24 cellular contexts compared by ENCODE assay signal in the genomic region with DNA sequence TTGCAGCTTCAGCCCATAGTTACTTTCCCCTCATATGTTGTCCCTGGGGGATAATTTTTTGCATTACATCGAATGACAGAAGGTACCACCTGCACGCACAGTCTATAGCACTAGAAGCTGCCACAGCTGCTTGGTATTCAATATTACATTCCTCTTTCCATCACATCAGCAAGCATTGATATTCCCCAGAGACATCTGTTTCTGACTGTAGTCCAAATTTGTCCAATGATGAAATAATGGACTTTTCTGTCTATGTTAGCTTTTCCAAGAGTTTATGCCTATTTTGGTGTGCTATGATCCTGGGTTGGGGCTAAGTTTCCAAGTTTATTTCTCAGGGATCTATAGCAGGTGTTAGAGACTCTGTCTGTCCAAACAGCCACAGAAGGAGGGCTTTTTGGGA.
DNase-seq lines count a peak whose midpoint lies in the region; ATAC-seq and TF ChIP-seq lines count a peak whose summit lies in the region.
"Had no signal": no experiment of that assay in that cellular context is flagged by ENCODE, and none has a peak within 500 bp of the region (broad histone marks: within the 10 kb centered on the region; RNA-seq: fewer than 3 reads in every experiment).

No MANE protein-coding gene starts in this region.

- H3K4me2 ChIP-seq in GM23248 (ENCODE audit: unreplicated experiment): no peak overlapping the region

- H3K9me3 ChIP-seq in GM23248 (ENCODE audit: low read depth): no peaks in the 10 kb centered on the region
- no peaks in the 10 kb centered on the region for H3K9me3 ChIP-seq in esophagus squamous epithelium
- H3K9me3 ChIP-seq in HAP-1: no peaks in the 10 kb centered on the region
- H3K9me3 ChIP-seq in CD8-positive, alpha-beta memory T cell (ENCODE audit: low read length): no peaks in the 10 kb centered on the region
- H3K9me3 ChIP-seq: adrenal gland, heart left ventricle, neutrophil, Peyer's patch, SJSA1 had no signal

- H3K4me3 ChIP-seq in GM23248 (no peak overlapping the region), esophagus squamous epithelium (no peak overlapping the region), rectal smooth muscle tissue (ENCODE audit: low read length) (no peak overlapping the region), HAP-1 (no peak overlapping the region)
- no peak overlapping the region for H3K4me3 ChIP-seq in CD8-positive, alpha-beta memory T cell (ENCODE audit: low read length)
- H3K4me3 ChIP-seq: adrenal gland, heart left ventricle, Peyer's patch, SJSA1 had no signal

- no peak for TF ChIP-seq CTCF in esophagus squamous epithelium (IDR thresholded peaks at IDR 0.05)

- H3K36me3 Mint-ChIP-seq in CD8-positive, alpha-beta memory T cell: no peaks in the 10 kb centered on the region
- H3K36me3 Mint-ChIP-seq: brain; stimulated activated naive B cell treated with anti-CD40 and anti-IgM and Interleukin-4, amounts not matched to agents 10 μg/mL and 1 μg/mL and 100 μg/mL, for 72 hours had no signal

- H3K9me2 ChIP-seq in GM23248 (ENCODE audit: insufficient read depth): no peaks in the 10 kb centered on the region

- H3K27me3 Mint-ChIP-seq in CD8-positive, alpha-beta memory T cell: peaks cover 0 to 3% of the 10 kb centered on the region in 2 donors
- H3K27me3 Mint-ChIP-seq: brain; stimulated activated naive B cell treated with anti-CD40 and anti-IgM and Interleukin-4, amounts not matched to agents 10 μg/mL and 1 μg/mL and 100 μg/mL, for 72 hours had no signal

- H3K27me3 ChIP-seq in GM23248 (replicated peaks; ENCODE audit: insufficient read depth): no peaks in the 10 kb centered on the region
- H3K27me3 ChIP-seq in esophagus squamous epithelium: no peaks in the 10 kb centered on the region
- no peaks in the 10 kb centered on the region for H3K27me3 ChIP-seq in rectal smooth muscle tissue (ENCODE audit: control insufficient read depth, insufficient read depth, low read length)
- no peaks in the 10 kb centered on the region for H3K27me3 ChIP-seq in HAP-1 (ENCODE audit: low read depth)
- no peaks in the 10 kb centered on the region for H3K27me3 ChIP-seq in CD8-positive, alpha-beta memory T cell (ENCODE audit: insufficient read depth, low read length, poor library complexity, severe bottlenecking)
- H3K27me3 ChIP-seq: adrenal gland, neutrophil, Peyer's patch, SJSA1 had no signal

- H3K79me2 ChIP-seq in GM23248 (ENCODE audit: insufficient read depth): no peaks in the 10 kb centered on the region

- no peaks in the 10 kb centered on the region for H3K36me3 ChIP-seq in GM23248 (ENCODE audit: low read depth)
- H3K36me3 ChIP-seq in esophagus squamous epithelium: no peaks in the 10 kb centered on the region
- no peaks in the 10 kb centered on the region for H3K36me3 ChIP-seq in rectal smooth muscle tissue (ENCODE audit: control insufficient read depth, insufficient read depth, low read length)
- no peaks in the 10 kb centered on the region for H3K36me3 ChIP-seq in HAP-1 (replicated peaks)
- no peaks in the 10 kb centered on the region for H3K36me3 ChIP-seq in CD8-positive, alpha-beta memory T cell (ENCODE audit: insufficient read depth, low read length)
- H3K36me3 ChIP-seq: adrenal gland, heart left ventricle, neutrophil, Peyer's patch, SJSA1 had no signal

- H3K27ac Mint-ChIP-seq in CD8-positive, alpha-beta memory T cell: no peak overlapping the region
- H3K27ac Mint-ChIP-seq: stimulated activated naive B cell treated with anti-CD40 and anti-IgM and Interleukin-4, amounts not matched to agents 10 μg/mL and 1 μg/mL and 100 μg/mL, for 72 hours had no signal

- DNase-seq in GM23248: peak; percentile 46
- peak; percentile 94 for DNase-seq in NCI-H2171 (lab: John Stamatoyannopoulos, UW)
- DNase-seq in esophagus squamous epithelium (lab: John Stamatoyannopoulos, UW): no peak
- DNase-seq in HAP-1 (ENCODE audit: low spot score in 2 of 2): no peak
- no peak for DNase-seq in CD8-positive, alpha-beta memory T cell
- DNase-seq: activated CD4-positive, CD25-positive, alpha-beta regulatory T cell treated with anti-CD3 and anti-CD28 coated beads, Interleukin-2, amount 50 U/mL, for 72 hours; adrenal gland; C1 segment of cervical spinal cord; Calu3; cortex of kidney; H7; heart left ventricle; Kasumi-1; NCI-H1048; NCI-H2029 treated with DMSO at 0.1 percent for 48 hours; Peyer's patch; stimulated activated CD4-positive, alpha-beta T cell treated with anti-CD3 and anti-CD28 coated beads, Interleukin-4, amount 100 ng/mL, for 24 hours; stimulated activated naive B cell treated with anti-CD40 and anti-IgM and Interleukin-4, amounts not matched to agents 10 μg/mL and 1 μg/mL and 100 μg/mL, for 72 hours; T-helper 1 cell had no signal

- H3K4me3 Mint-ChIP-seq in CD8-positive, alpha-beta memory T cell: no peak overlapping the region
- H3K4me3 Mint-ChIP-seq: brain; stimulated activated naive B cell treated with anti-CD40 and anti-IgM and Interleukin-4, amounts not matched to agents 10 μg/mL and 1 μg/mL and 100 μg/mL, for 72 hours had no signal

- WGBS in GM23248 (ENCODE audit: low coverage in 1 of 2, low lambda C conversion rate in 2 of 2, missing lambda C conversion rate in 2 of 2), 2 experiments: 72 to 74% methylated on average over 2 of the region's 2 CpGs
- 56 to 83% methylated on average over 2 of the region's 2 CpGs for WGBS in esophagus squamous epithelium, 2 donors

- H3K27ac ChIP-seq in GM23248 (no peak overlapping the region), esophagus squamous epithelium (peak overlapping the region in 3 of 4 donors; percentile 30 to 57 (median 45)), rectal smooth muscle tissue (ENCODE audit: low read depth, low read length) (peak overlapping the region; percentile 21)
- no peak overlapping the region for H3K27ac ChIP-seq in CD8-positive, alpha-beta memory T cell (ENCODE audit: low read depth, low read length)
- H3K27ac ChIP-seq: neutrophil, SJSA1 had no signal

- H3K9me3 Mint-ChIP-seq in CD8-positive, alpha-beta memory T cell: peaks cover 0 to 7% (median 0%) of the 10 kb centered on the region in 5 donors
- H3K9me3 Mint-ChIP-seq: brain; stimulated activated naive B cell treated with anti-CD40 and anti-IgM and Interleukin-4, amounts not matched to agents 10 μg/mL and 1 μg/mL and 100 μg/mL, for 72 hours had no signal

- no peaks in the 10 kb centered on the region for H4K20me1 ChIP-seq in GM23248 (ENCODE audit: insufficient read depth)

- TF ChIP-seq POLR2A in esophagus squamous epithelium (IDR thresholded peaks at IDR 0.05): no peak

- no peak overlapping the region for H2AFZ ChIP-seq in GM23248

- CTCF ChIA-PET in CD8-positive, alpha-beta memory T cell (lab: Charles Lee): no interaction called here

- intact Hi-C loops in esophagus squamous epithelium (cut with DNase I): no loop called here

- in situ Hi-C loops in GM23248 (cut with MboI) (no loop called here), HAP-1 (cut with MboI; ENCODE audit: low sequenced_read_pairs) (no loop called here)

- no peaks in the 10 kb centered on the region for H3K4me1 Mint-ChIP-seq in CD8-positive, alpha-beta memory T cell
- H3K4me1 Mint-ChIP-seq: stimulated activated naive B cell treated with anti-CD40 and anti-IgM and Interleukin-4, amounts not matched to agents 10 μg/mL and 1 μg/mL and 100 μg/mL, for 72 hours had no signal

- H3K9ac ChIP-seq in GM23248 (no peak overlapping the region), rectal smooth muscle tissue (ENCODE audit: low read length) (no peak overlapping the region)

- H3K4me1 ChIP-seq in GM23248 (ENCODE audit: insufficient read depth): peaks cover 28% of the 10 kb centered on the region
- H3K4me1 ChIP-seq in esophagus squamous epithelium: peaks cover 0 to 27% (median 11%) of the 10 kb centered on the region in 3 donors
- H3K4me1 ChIP-seq in rectal smooth muscle tissue (ENCODE audit: control insufficient read depth, insufficient read depth, low read length): peaks cover 6% of the 10 kb centered on the region
- no peaks in the 10 kb centered on the region; the same call in 1 of the 2 replicates for H3K4me1 ChIP-seq in HAP-1
- H3K4me1 ChIP-seq in CD8-positive, alpha-beta memory T cell (ENCODE audit: insufficient read depth, low read length): no peaks in the 10 kb centered on the region
- H3K4me1 ChIP-seq: Peyer's patch, SJSA1 had no signal

- no peak for ATAC-seq in HG03354 (IDR thresholded peaks at IDR 0.05; ENCODE audit: poor library complexity, severe bottlenecking, unreplicated experiment)
- ATAC-seq: stimulated activated naive B cell treated with anti-CD40 and anti-IgM and Interleukin-4, amounts not matched to agents 10 μg/mL and 1 μg/mL and 100 μg/mL, for 72 hours had no signal

- POLR2A ChIA-PET in CD8-positive, alpha-beta memory T cell (lab: Charles Lee): no interaction called here

- H3F3A ChIP-seq in GM23248 (ENCODE audit: insufficient read depth): peaks cover 24% of the 10 kb centered on the region

Comparison
In these comparisons a context has a peak if more than half of its experiments do, and no peak if none do; other contexts are left out.
1. DNase-seq: peak in GM23248 (single experiment) and NCI-H2171 (single experiment); none in esophagus squamous epithelium (single experiment), HAP-1 (0 of 2) and CD8-positive, alpha-beta memory T cell (0 of 5).
2. H3K27ac ChIP-seq: peak in esophagus squamous epithelium (3 of 4) and rectal smooth muscle tissue (single experiment); none in GM23248 (single experiment) and CD8-positive, alpha-beta memory T cell (single experiment).